Comparison of ENCODE assay signal across 10 cellular contexts in the genomic region with DNA sequence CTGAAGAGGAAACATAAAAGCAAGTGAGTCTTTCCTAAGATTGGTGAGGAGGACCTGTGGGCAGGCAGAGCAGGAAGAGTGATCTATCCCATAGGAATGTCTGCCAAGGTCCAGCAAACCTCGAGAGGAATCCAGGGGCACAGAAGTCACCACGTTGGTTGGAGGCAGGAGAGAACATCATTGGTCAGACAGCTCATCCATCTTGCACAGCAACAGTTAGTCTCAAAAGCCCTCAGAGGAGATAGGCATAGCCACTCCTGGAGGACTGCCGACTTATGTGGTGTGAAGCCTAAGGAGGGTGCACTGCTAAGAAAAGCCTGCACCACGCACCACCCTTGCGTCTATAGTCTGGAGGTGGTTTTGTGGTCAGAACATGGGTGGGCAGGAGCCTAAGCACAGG.
A peak's percentile ranks its signal among the peaks of the same experiment; 100 is the strongest.
DNase-seq lines count a peak whose midpoint lies in the region; ATAC-seq and TF ChIP-seq lines count a peak whose summit lies in the region.
"Had no signal": no experiment of that assay in that cellular context is flagged by ENCODE, and none has a peak within 500 bp of the region (broad histone marks: within the 10 kb centered on the region; RNA-seq: fewer than 3 reads in every experiment).

No MANE protein-coding gene starts in this region.

- H3K9ac ChIP-seq in GM23248 (peak overlapping the region; percentile 39), fibroblast of lung (ENCODE audit: insufficient read depth, low read length) (no peak overlapping the region), skeletal muscle satellite cell (ENCODE audit: low read depth, low read length) (peak overlapping the region; percentile 44)

- peaks cover 50% of the 10 kb centered on the region for H3F3A ChIP-seq in GM23248 (ENCODE audit: insufficient read depth)

- no peaks in the 10 kb centered on the region for H3K9me3 ChIP-seq in GM23248 (ENCODE audit: low read depth)
- H3K9me3 ChIP-seq in RWPE2 (ENCODE audit: severe bottlenecking) = no peaks in the 10 kb centered on the region
- no peaks in the 10 kb centered on the region for H3K9me3 ChIP-seq in fibroblast of lung (ENCODE audit: control insufficient read depth, insufficient read depth, low read depth, low read length)
- H3K9me3 ChIP-seq in skeletal muscle satellite cell (replicated peaks; ENCODE audit: low read length) = no peaks in the 10 kb centered on the region

- H3K4me2 ChIP-seq in GM23248 (ENCODE audit: unreplicated experiment) (peak overlapping the region; percentile 46), fibroblast of lung (ENCODE audit: extremely low read depth, insufficient read depth, low read length) (peak overlapping the region; percentile 40), skeletal muscle satellite cell (ENCODE audit: low read length) (peak overlapping the region; percentile 53)

- H3K4me3 ChIP-seq in GM23248 (no peak overlapping the region), RWPE2 (ENCODE audit: severe bottlenecking) (no peak overlapping the region), fibroblast of lung (replicated peaks in 1 of 4; ENCODE audit: control extremely low read depth in 1 of 4, insufficient read depth in 1 of 4, low read depth in 3 of 4, low read length in 4 of 4) (no peak overlapping the region), skeletal muscle satellite cell (ENCODE audit: low read length) (no peak overlapping the region)

- no peak overlapping the region for H2AFZ ChIP-seq in GM23248
- no peak overlapping the region for H2AFZ ChIP-seq in fibroblast of lung (ENCODE audit: low read length)

- DNase-seq in GM23248 (peak; percentile 94), RWPE2 (ENCODE audit: low spot score) (peak; percentile 79), fibroblast of lung (ENCODE audit: low read depth in 2 of 2) (peak; percentile 81 to 100), COR-L47 (lab: John Stamatoyannopoulos, UW) (no peak)
- DNase-seq in stimulated activated CD8-positive, alpha-beta memory T cell treated with anti-CD3 and anti-CD28 coated beads, Interleukin-4, amount 100 ng/mL, for 48 hours = no peak
- DNase-seq: GDM1; NCI-H1436 treated with DMSO at 0.1 percent for 48 hours; stimulated activated naive CD8-positive, alpha-beta T cell treated with anti-CD3 and anti-CD28 coated beads, Interleukin-15, amount 100 ng/mL, for 72 hours had no signal

- ATAC-seq in RWPE2 (ENCODE audit: low read depth) (peak; percentile 91), HG03571 (IDR thresholded peaks at IDR 0.05; ENCODE audit: unreplicated experiment) (no peak)
- ATAC-seq: stimulated activated naive CD8-positive, alpha-beta T cell treated with anti-CD3 and anti-CD28 coated beads, Interleukin-15, amount 100 ng/mL, for 72 hours had no signal

- WGBS in GM23248 (ENCODE audit: low coverage in 1 of 2, low lambda C conversion rate in 2 of 2, missing lambda C conversion rate in 2 of 2), 2 experiments = 0% methylated on average over 5 of the region's 5 CpGs

- no peaks in the 10 kb centered on the region for H3K9me2 ChIP-seq in GM23248 (ENCODE audit: insufficient read depth)

- H3K4me1 ChIP-seq in GM23248 (ENCODE audit: insufficient read depth) (peaks cover 45% of the 10 kb centered on the region), RWPE2 (ENCODE audit: insufficient read depth, poor library complexity, severe bottlenecking) (peaks cover 43% of the 10 kb centered on the region), fibroblast of lung (ENCODE audit: control insufficient read depth, extremely low read depth, insufficient read depth, low read length) (peaks cover 26% of the 10 kb centered on the region), skeletal muscle satellite cell (ENCODE audit: control insufficient read depth, insufficient read depth, low read length) (peaks cover 45% of the 10 kb centered on the region)

- H4K20me1 ChIP-seq in GM23248 (ENCODE audit: insufficient read depth) (no peaks in the 10 kb centered on the region), fibroblast of lung (ENCODE audit: control insufficient read depth, extremely low read depth, insufficient read depth, low read length) (no peaks in the 10 kb centered on the region)

- H3K27ac ChIP-seq in GM23248 (peak overlapping the region; percentile 80), RWPE2 (ENCODE audit: poor library complexity, severe bottlenecking) (peak overlapping the region; percentile 95), fibroblast of lung (ENCODE audit: insufficient read depth, low read length) (peak overlapping the region; percentile 66)

- TF ChIP-seq CTCF in RWPE2 (IDR thresholded peaks at IDR 0.05; ENCODE audit: poor library complexity, severe bottlenecking) (no peak), fibroblast of lung (conservative IDR thresholded peaks at IDR 0.05 in 1 of 2, IDR thresholded peaks at IDR 0.05 in 1 of 2; ENCODE audit: low read depth in 1 of 2, low read length in 2 of 2) (no peak)

- H3K27me3 ChIP-seq in GM23248 (replicated peaks; ENCODE audit: insufficient read depth) = no peaks in the 10 kb centered on the region
- no peaks in the 10 kb centered on the region for H3K27me3 ChIP-seq in RWPE2 (ENCODE audit: insufficient read depth, poor library complexity, severe bottlenecking)
- no peaks in the 10 kb centered on the region for H3K27me3 ChIP-seq in fibroblast of lung (ENCODE audit: control insufficient read depth, insufficient read depth, low read length)
- H3K27me3 ChIP-seq in skeletal muscle satellite cell (ENCODE audit: control insufficient read depth, insufficient read depth, low read length) = no peaks in the 10 kb centered on the region

- H3K79me2 ChIP-seq in GM23248 (ENCODE audit: insufficient read depth) = no peaks in the 10 kb centered on the region
- H3K79me2 ChIP-seq in fibroblast of lung (ENCODE audit: control insufficient read depth, insufficient read depth, low read length) = no peaks in the 10 kb centered on the region

- H3K36me3 ChIP-seq in GM23248 (ENCODE audit: low read depth) (no peaks in the 10 kb centered on the region; the same call in 1 of the 2 replicates), RWPE2 (ENCODE audit: low read depth) (no peaks in the 10 kb centered on the region), fibroblast of lung (ENCODE audit: control insufficient read depth, insufficient read depth, low read length) (no peaks in the 10 kb centered on the region), skeletal muscle satellite cell (ENCODE audit: insufficient read depth, low read length) (no peaks in the 10 kb centered on the region)

- in situ Hi-C loops in GM23248 (cut with MboI) = no loop called here

Comparison
In these comparisons a context has a peak if more than half of its experiments do, and no peak if none do; other contexts are left out.
1. DNase-seq: peak in GM23248 (single experiment), RWPE2 (single experiment) and fibroblast of lung (2 of 2); none in COR-L47 (single experiment) and stimulated activated CD8-positive, alpha-beta memory T cell treated with anti-CD3 and anti-CD28 coated beads, Interleukin-4, amount 100 ng/mL, for 48 hours (single experiment).
2. Peak in every context shown above with its lines, with median percentiles within 50 percentile points of each other: H3K27ac ChIP-seq and H3K4me2 ChIP-seq.